Comparison of ENCODE assay signal across 1 cellular context in the genomic region with DNA sequence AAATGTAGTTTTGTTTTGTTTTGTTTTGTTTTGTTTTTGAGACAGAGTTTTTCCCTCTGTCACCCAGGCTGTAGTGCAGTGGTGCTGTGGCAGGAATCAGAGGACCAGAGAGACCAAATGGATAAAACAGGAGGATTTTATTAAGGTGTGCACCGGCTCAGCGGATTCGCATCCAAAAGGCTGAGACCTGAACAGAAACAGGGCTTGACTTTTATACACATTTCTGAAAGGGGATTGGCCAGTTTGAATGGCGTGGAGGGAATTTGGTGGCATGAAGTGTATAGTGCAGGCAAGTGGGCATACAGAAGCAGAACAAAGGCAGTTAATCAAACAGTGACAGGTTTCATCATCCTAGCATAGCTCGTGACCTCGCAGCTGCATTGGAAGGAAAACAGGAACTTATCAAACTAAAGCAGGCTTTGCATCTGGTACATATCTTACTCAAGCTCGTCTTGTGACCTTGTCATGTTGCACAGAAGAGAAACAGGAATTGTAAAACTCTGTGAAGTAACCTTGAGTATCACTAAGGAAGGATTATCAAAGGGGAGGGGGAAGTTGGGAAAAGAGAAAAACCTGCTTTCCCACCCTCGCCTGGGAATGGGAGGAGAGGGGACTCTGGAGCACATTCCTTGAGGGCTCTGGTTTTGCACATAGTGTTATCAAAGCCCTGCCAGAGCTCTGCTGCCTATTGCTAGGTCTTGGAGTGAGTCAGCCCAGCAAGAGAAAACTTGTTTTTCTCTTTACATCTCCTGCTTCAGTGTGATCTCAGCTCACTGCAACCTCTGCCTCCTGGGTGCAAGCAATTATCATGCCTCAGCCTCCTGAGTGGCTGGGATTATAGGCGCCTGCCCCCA.
TF ChIP-seq lines count a peak whose summit lies in the region.

No MANE protein-coding gene starts in this region.

TF ChIP-seq in K562, 482 proteins besides CTCF, POLR2A, EP300 and RAD21 (continued from another document):
- TF ChIP-seq CBFA2T2 (conservative IDR thresholded peaks at IDR 0.05) (peak; percentile 99), ZNF717 (CRISPR knock-in tag; IDR thresholded peaks at IDR 0.05) (no peak), ZNF23 (CRISPR knock-in tag; IDR thresholded peaks at IDR 0.05) (no peak), HINFP (tag; conservative IDR thresholded peaks at IDR 0.05; ENCODE audit: low read depth) (peak; percentile 73), STAG1 (CRISPR knock-in tag; IDR thresholded peaks at IDR 0.05; ENCODE audit: borderline replicate concordance) (no peak), KDM2B (CRISPR knock-in tag; IDR thresholded peaks at IDR 0.05) (0 out of 2 replicates have a peak, but pooled peaks have one; percentile 45), NR4A1 (CRISPR knock-in tag; IDR thresholded peaks at IDR 0.05) (no peak), NR4A1 (tag; IDR thresholded peaks at IDR 0.05) (peak; percentile 95), ZNF551 (CRISPR knock-in tag; IDR thresholded peaks at IDR 0.05) (no peak), KLF16 (IDR thresholded peaks at IDR 0.05) (peak; percentile 95), SPI1 (IDR thresholded peaks at IDR 0.05; ENCODE audit: borderline replicate concordance, low read depth, low read length) (0 out of 2 replicates have a peak, but pooled peaks have one; percentile 4), RBFOX2 (IDR thresholded peaks at IDR 0.05; ENCODE audit: low read depth, low read length) (peak; percentile 34; the same call in 1 of the 2 replicates), ZNF644 (tag; IDR thresholded peaks at IDR 0.05; ENCODE audit: low read depth) (peak; percentile 96), TRIM25 (IDR thresholded peaks at IDR 0.05; ENCODE audit: borderline replicate concordance) (no peak), ZBTB43 (CRISPR knock-in tag; IDR thresholded peaks at IDR 0.05) (no peak), POU5F1 (IDR thresholded peaks at IDR 0.05; ENCODE audit: borderline replicate concordance, low read depth, low read length, partially characterized antibody) (no peak), ZNF408 (CRISPR knock-in tag; IDR thresholded peaks at IDR 0.05; ENCODE audit: low read depth) (no peak), TBP (optimal IDR thresholded peaks at IDR 0.05; ENCODE audit: low read depth, low read length) (no peak), ID3 (CRISPR knock-in tag; IDR thresholded peaks at IDR 0.05) (no peak), ID3 (tag; IDR thresholded peaks at IDR 0.05) (peak; percentile 73), ZNF354B (CRISPR knock-in tag; IDR thresholded peaks at IDR 0.05) (peak; percentile 7; the same call in 1 of the 2 replicates), HMG20B (CRISPR knock-in tag; IDR thresholded peaks at IDR 0.05) (no peak)
- TF ChIP-seq, protein P1, sequence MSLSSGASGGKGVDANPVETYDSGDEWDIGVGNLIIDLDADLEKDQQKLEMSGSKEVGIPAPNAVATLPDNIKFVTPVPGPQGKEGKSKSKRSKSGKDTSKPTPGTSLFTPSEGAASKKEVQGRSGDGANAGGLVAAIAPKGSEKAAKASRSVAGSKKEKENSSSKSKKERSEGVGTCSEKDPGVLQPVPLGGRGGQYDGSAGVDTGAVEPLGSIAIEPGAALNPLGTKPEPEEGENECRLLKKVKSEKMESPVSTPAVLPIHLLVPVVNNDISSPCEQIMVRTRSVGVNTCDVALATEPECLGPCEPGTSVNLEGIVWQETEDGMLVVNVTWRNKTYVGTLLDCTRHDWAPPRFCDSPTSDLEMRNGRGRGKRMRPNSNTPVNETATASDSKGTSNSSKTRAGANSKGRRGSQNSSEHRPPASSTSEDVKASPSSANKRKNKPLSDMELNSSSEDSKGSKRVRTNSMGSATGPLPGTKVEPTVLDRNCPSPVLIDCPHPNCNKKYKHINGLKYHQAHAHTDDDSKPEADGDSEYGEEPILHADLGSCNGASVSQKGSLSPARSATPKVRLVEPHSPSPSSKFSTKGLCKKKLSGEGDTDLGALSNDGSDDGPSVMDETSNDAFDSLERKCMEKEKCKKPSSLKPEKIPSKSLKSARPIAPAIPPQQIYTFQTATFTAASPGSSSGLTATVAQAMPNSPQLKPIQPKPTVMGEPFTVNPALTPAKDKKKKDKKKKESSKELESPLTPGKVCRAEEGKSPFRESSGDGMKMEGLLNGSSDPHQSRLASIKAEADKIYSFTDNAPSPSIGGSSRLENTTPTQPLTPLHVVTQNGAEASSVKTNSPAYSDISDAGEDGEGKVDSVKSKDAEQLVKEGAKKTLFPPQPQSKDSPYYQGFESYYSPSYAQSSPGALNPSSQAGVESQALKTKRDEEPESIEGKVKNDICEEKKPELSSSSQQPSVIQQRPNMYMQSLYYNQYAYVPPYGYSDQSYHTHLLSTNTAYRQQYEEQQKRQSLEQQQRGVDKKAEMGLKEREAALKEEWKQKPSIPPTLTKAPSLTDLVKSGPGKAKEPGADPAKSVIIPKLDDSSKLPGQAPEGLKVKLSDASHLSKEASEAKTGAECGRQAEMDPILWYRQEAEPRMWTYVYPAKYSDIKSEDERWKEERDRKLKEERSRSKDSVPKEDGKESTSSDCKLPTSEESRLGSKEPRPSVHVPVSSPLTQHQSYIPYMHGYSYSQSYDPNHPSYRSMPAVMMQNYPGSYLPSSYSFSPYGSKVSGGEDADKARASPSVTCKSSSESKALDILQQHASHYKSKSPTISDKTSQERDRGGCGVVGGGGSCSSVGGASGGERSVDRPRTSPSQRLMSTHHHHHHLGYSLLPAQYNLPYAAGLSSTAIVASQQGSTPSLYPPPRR (CRISPR knock-in tag; IDR thresholded peaks at IDR 0.05; ENCODE audit: borderline replicate concordance) = peak; percentile 41; the same call in 1 of the 2 replicates
